20 cellular contexts compared by ENCODE assay signal in genomic region chr14:31990183-31990862, GRCh38.
A peak's percentile ranks its signal among the peaks of the same experiment; 100 is the strongest.
DNase-seq lines count a peak whose midpoint lies in the region; ATAC-seq and TF ChIP-seq lines count a peak whose summit lies in the region.
"Had no signal": no experiment of that assay in that cellular context is flagged by ENCODE, and none has a peak within 500 bp of the region (broad histone marks: within the 10 kb centered on the region; RNA-seq: fewer than 3 reads in every experiment).

No MANE protein-coding gene starts in this region.

- no peaks in the 10 kb centered on the region for H3K27me3 ChIP-seq in mammary epithelial cell (ENCODE audit: insufficient read depth, low read length)
- H3K27me3 ChIP-seq in H7 (ENCODE audit: control insufficient read depth, insufficient read depth, low read length) = no peaks in the 10 kb centered on the region
- H3K27me3 ChIP-seq in GM23338 (ENCODE audit: insufficient read depth) = no peaks in the 10 kb centered on the region
- H3K27me3 ChIP-seq: upper lobe of right lung had no signal

- no peaks in the 10 kb centered on the region for H3F3A ChIP-seq in GM23338 (replicated peaks; ENCODE audit: low read depth)

- H3K27ac Mint-ChIP-seq in HFFc6 (peak overlapping the region; percentile 38), mesothelial cell of epicardium (peak overlapping the region; percentile 88), GM23338 (no peak overlapping the region)
- H3K27ac Mint-ChIP-seq: activated naive CD8-positive, alpha-beta T cell; natural killer cell; stimulated activated naive B cell treated with anti-CD40 and anti-IgM and Interleukin-4, amounts not matched to agents 10 μg/mL and 1 μg/mL and 100 μg/mL, for 72 hours; T-cell had no signal

- H3K4me1 Mint-ChIP-seq in HFFc6 (ENCODE audit: low read depth) (peaks cover 45% of the 10 kb centered on the region), mesothelial cell of epicardium (peaks cover 59% of the 10 kb centered on the region), GM23338 (peaks cover 13% of the 10 kb centered on the region)
- H3K4me1 Mint-ChIP-seq: natural killer cell, T-cell had no signal

- peak overlapping the region; percentile 85 for H3K27ac ChIP-seq in mammary epithelial cell (ENCODE audit: insufficient read depth, low read depth, low read length)
- peak overlapping the region; percentile 24 for H3K27ac ChIP-seq in temporal lobe (ENCODE audit: low read depth, low read length)
- H3K27ac ChIP-seq in GM23338 (ENCODE audit: low read depth) = no peak overlapping the region
- H3K27ac ChIP-seq: lower lobe of right lung, upper lobe of right lung had no signal

- H3K4me2 ChIP-seq in mammary epithelial cell (ENCODE audit: insufficient read depth, low read depth, low read length) (no peak overlapping the region), GM23338 (no peak overlapping the region)

- H3K79me2 ChIP-seq in mammary epithelial cell (ENCODE audit: insufficient read depth, low read length) (no peaks in the 10 kb centered on the region), GM23338 (replicated peaks; ENCODE audit: insufficient read depth) (no peaks in the 10 kb centered on the region)

- H3K4me3 ChIP-seq in mammary epithelial cell (replicated peaks in 1 of 3; ENCODE audit: insufficient read depth in 1 of 3, low read depth in 2 of 3, low read length in 3 of 3) = no peak overlapping the region
- H3K4me3 ChIP-seq in H7 (ENCODE audit: insufficient read depth, low read depth, low read length) = no peak overlapping the region
- H3K4me3 ChIP-seq in GM23338 = no peak overlapping the region
- H3K4me3 ChIP-seq: lower lobe of right lung, prostate gland, upper lobe of right lung had no signal

- no TSS peak for BruUV-seq in mammary epithelial cell (replicated peaks; lab: Mats Ljungman, UMichigan)

- 71% methylated on average over 6 of the region's 6 CpGs for WGBS in mammary epithelial cell (ENCODE audit: low coverage, missing lambda C conversion rate)

- CTCF ChIA-PET in mammary epithelial cell (lab: Charles Lee; ENCODE audit: low non-redundant PET) = no interaction called here

- H3K27me3 Mint-ChIP-seq in HFFc6 (ENCODE audit: insufficient read depth) (peaks cover 24% of the 10 kb centered on the region), mesothelial cell of epicardium (ENCODE audit: low read depth) (no peaks in the 10 kb centered on the region), GM23338 (ENCODE audit: insufficient read depth, low read depth, poor library complexity) (peaks cover 4% of the 10 kb centered on the region)

- H3K4me1 ChIP-seq in mammary epithelial cell (ENCODE audit: insufficient read depth, low read length) (peaks cover 39% of the 10 kb centered on the region), GM23338 (ENCODE audit: insufficient read depth) (peaks cover 15% of the 10 kb centered on the region; the same call in 1 of the 2 replicates)
- H3K4me1 ChIP-seq: lower lobe of right lung, upper lobe of right lung had no signal

- dilution Hi-C loops in mammary epithelial cell (cut with HindIII; ENCODE audit: low sequenced_read_pairs) = no loop called here

- H3K9me3 Mint-ChIP-seq in HFFc6 (peaks cover 6% of the 10 kb centered on the region; the same call in 1 of the 2 replicates), mesothelial cell of epicardium (peaks cover 23% of the 10 kb centered on the region), GM23338 (no peaks in the 10 kb centered on the region; the same call in 2 of the 3 replicates)

- H3K36me3 Mint-ChIP-seq in HFFc6 (ENCODE audit: low read depth) (no peaks in the 10 kb centered on the region), mesothelial cell of epicardium (peaks cover 12% of the 10 kb centered on the region), GM23338 (ENCODE audit: low read depth) (no peaks in the 10 kb centered on the region)
- H3K36me3 Mint-ChIP-seq: activated naive CD8-positive, alpha-beta T cell; natural killer cell; T-cell had no signal

- no peak overlapping the region for H3K9ac ChIP-seq in mammary epithelial cell (ENCODE audit: insufficient read depth, low read length)

- H3K9me2 ChIP-seq in GM23338 (ENCODE audit: insufficient read depth) = no peaks in the 10 kb centered on the region

- H3K36me3 ChIP-seq in mammary epithelial cell (ENCODE audit: insufficient read depth, low read length) (no peaks in the 10 kb centered on the region), H7 (replicated peaks; ENCODE audit: control insufficient read depth, insufficient read depth, low read length) (no peaks in the 10 kb centered on the region), GM23338 (ENCODE audit: insufficient read depth) (no peaks in the 10 kb centered on the region)
- H3K36me3 ChIP-seq: lower lobe of right lung, prostate gland, upper lobe of right lung had no signal

- ATAC-seq in GM19395 (IDR thresholded peaks at IDR 0.05; ENCODE audit: unreplicated experiment) (no peak), GM23338 (no peak)
- ATAC-seq: lower lobe of right lung; natural killer cell; Right ventricle myocardium inferior; stimulated activated naive B cell treated with anti-CD40 and anti-IgM and Interleukin-4, amounts not matched to agents 10 μg/mL and 1 μg/mL and 100 μg/mL, for 72 hours; T-cell; upper lobe of right lung had no signal

- intact Hi-C loops in mammary epithelial cell (cut with micrococcal nuclease) = loop anchor here (5.0 kb wide), 1 partner anchor 43 kb away; no protein-coding TSS in a partner anchor

- TF ChIP-seq CTCF in HFFc6 (IDR thresholded peaks at IDR 0.05) = no peak
- TF ChIP-seq CTCF in mammary epithelial cell (conservative IDR thresholded peaks at IDR 0.05 in 1 of 2, IDR thresholded peaks at IDR 0.05 in 1 of 2; ENCODE audit: extremely low read depth in 1 of 2, insufficient read depth in 1 of 2, low read depth in 1 of 2, low read length in 2 of 2) = no peak
- no peak for TF ChIP-seq CTCF in mesothelial cell of epicardium (IDR thresholded peaks at IDR 0.05; ENCODE audit: unreplicated experiment)
- no peak for TF ChIP-seq CTCF in GM23338 (conservative IDR thresholded peaks at IDR 0.05; ENCODE audit: low read depth in 2 of 2)

- H4K20me1 ChIP-seq in mammary epithelial cell (ENCODE audit: insufficient read depth, low read length) (no peaks in the 10 kb centered on the region), GM23338 (replicated peaks; ENCODE audit: insufficient read depth) (no peaks in the 10 kb centered on the region)

- in situ Hi-C loops in mammary epithelial cell (cut with MboI; ENCODE audit: low sequenced_read_pairs in 2 of 2) = no loop called here

- no peaks in the 10 kb centered on the region for H3K9me3 ChIP-seq in mammary epithelial cell (replicated peaks; ENCODE audit: insufficient read depth, low read length)
- H3K9me3 ChIP-seq: prostate gland had no signal

- DNase-seq in HFFc6 (no peak), mammary epithelial cell (no peak), mesothelial cell of epicardium (ENCODE audit: low spot score in 2 of 2, unreplicated experiment in 2 of 2) (no peak), H7 (no peak), GM23338 (ENCODE audit: low spot score) (no peak)
- DNase-seq: KBM-7; lower lobe of right lung; MV-4-11; natural killer cell; NCI-H187 treated with DMSO at 0.1 percent for 48 hours; NCI-H510A; stimulated activated CD4-positive, alpha-beta T cell treated with anti-CD3 and anti-CD28 coated beads, Interleukin-15, amount 100 ng/mL, for 24 hours; stimulated activated naive B cell treated with anti-CD40 and anti-IgM and Interleukin-4, amounts not matched to agents 10 μg/mL and 1 μg/mL and 100 μg/mL, for 72 hours; T-cell; upper lobe of right lung had no signal

- H3K4me3 Mint-ChIP-seq in HFFc6 (no peak overlapping the region), mesothelial cell of epicardium (no peak overlapping the region), GM23338 (no peak overlapping the region)
- H3K4me3 Mint-ChIP-seq: activated naive CD8-positive, alpha-beta T cell; natural killer cell; stimulated activated naive B cell treated with anti-CD40 and anti-IgM and Interleukin-4, amounts not matched to agents 10 μg/mL and 1 μg/mL and 100 μg/mL, for 72 hours; T-cell had no signal

- H2AFZ ChIP-seq in mammary epithelial cell (ENCODE audit: low read depth, low read length) (peak overlapping the region; percentile 67), GM23338 (no peak overlapping the region)

TF ChIP-seq in GM23338, 12 proteins besides CTCF, POLR2A, EP300 and RAD21 (continues in another document):
- TF ChIP-seq STAT1 (IDR thresholded peaks at IDR 0.05; ENCODE audit: unreplicated experiment) (no peak), CREB1 (CRISPR knock-in tag; IDR thresholded peaks at IDR 0.05; ENCODE audit: low read depth) (no peak), EZH2 (IDR thresholded peaks at IDR 0.05; ENCODE audit: low read depth, unreplicated experiment) (no peak)
